Comparison of ENCODE assay signal across 1 cellular context in the genomic region with DNA sequence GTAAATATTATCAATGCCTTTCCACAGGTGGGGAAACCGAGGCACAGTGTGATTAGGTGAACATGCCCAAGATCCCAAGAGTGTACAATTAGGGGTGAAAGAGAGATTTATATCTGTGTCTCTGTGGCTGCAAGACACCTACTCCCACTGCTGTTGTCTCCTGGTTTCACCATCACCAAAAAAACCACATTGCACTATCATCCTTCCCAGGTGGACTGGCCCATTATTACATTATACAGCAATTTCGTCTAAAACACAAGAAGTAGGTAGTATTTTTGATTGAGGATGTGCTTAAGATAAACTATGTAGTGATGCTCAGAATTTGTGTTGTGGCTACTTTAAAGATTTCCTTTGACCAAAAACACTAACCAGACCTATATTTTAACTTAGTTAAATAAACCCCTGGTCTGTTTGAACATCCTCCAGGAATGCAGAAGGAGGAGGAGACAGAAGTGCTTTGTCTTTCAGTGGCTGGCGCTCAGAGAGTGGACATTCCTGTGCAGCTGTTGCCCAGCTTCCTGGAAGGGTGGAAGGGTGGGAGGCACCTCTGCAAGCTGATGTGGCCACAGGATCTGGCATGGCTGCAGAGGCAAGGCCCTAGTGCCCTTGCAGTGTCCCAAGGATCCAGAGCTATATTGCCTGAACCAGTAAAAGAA.
A peak's percentile ranks its signal among the peaks of the same experiment; 100 is the strongest.
TF ChIP-seq lines count a peak whose summit lies in the region.

No MANE protein-coding gene starts in this region.

TF ChIP-seq in HepG2, 621 proteins besides CTCF, POLR2A, EP300 and RAD21 (continued from another document):
- TF ChIP-seq NFRKB (IDR thresholded peaks at IDR 0.05) (no peak), ATF7 (IDR thresholded peaks at IDR 0.05) (no peak), ATF7 (CRISPR knock-in tag; IDR thresholded peaks at IDR 0.05) (no peak), SSRP1 (CRISPR knock-in tag; IDR thresholded peaks at IDR 0.05) (peak; percentile 45; the same call in 1 of the 2 replicates), HNF1A (IDR thresholded peaks at IDR 0.05; ENCODE audit: low read depth) (no peak), HNF1A (CRISPR knock-in tag; IDR thresholded peaks at IDR 0.05; ENCODE audit: borderline replicate concordance) (peak; percentile 87), TGIF2 (CRISPR knock-in tag; IDR thresholded peaks at IDR 0.05) (peak; percentile 29; the same call in 1 of the 2 replicates), GFI1 (CRISPR knock-in tag; IDR thresholded peaks at IDR 0.05; ENCODE audit: borderline replicate concordance) (peak; percentile 66; the same call in 1 of the 2 replicates), NR2F6 (IDR thresholded peaks at IDR 0.05) (peak; percentile 32; the same call in 1 of the 2 replicates), NR2F6 (CRISPR knock-in tag; IDR thresholded peaks at IDR 0.05) (peak; percentile 61)
- TF ChIP-seq, protein P1, sequence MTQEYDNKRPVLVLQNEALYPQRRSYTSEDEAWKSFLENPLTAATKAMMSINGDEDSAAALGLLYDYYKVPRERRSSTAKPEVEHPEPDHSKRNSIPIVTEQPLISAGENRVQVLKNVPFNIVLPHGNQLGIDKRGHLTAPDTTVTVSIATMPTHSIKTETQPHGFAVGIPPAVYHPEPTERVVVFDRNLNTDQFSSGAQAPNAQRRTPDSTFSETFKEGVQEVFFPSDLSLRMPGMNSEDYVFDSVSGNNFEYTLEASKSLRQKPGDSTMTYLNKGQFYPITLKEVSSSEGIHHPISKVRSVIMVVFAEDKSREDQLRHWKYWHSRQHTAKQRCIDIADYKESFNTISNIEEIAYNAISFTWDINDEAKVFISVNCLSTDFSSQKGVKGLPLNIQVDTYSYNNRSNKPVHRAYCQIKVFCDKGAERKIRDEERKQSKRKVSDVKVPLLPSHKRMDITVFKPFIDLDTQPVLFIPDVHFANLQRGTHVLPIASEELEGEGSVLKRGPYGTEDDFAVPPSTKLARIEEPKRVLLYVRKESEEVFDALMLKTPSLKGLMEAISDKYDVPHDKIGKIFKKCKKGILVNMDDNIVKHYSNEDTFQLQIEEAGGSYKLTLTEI (CRISPR knock-in tag; conservative IDR thresholded peaks at IDR 0.05), result no peak
- TF ChIP-seq, protein P2, sequence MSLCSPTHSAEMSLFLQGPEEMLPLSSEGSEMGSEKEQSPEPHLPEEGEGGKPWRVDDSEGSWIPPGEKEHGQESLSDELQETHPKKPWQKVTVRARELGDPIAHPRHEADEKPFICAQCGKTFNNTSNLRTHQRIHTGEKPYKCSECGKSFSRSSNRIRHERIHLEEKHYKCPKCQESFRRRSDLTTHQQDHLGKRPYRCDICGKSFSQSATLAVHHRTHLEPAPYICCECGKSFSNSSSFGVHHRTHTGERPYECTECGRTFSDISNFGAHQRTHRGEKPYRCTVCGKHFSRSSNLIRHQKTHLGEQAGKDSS (CRISPR knock-in tag; IDR thresholded peaks at IDR 0.05; ENCODE audit: borderline replicate concordance, low read depth), result 0 out of 2 replicates have a peak, but pooled peaks have one; percentile 51
- TF ChIP-seq, protein P3, sequence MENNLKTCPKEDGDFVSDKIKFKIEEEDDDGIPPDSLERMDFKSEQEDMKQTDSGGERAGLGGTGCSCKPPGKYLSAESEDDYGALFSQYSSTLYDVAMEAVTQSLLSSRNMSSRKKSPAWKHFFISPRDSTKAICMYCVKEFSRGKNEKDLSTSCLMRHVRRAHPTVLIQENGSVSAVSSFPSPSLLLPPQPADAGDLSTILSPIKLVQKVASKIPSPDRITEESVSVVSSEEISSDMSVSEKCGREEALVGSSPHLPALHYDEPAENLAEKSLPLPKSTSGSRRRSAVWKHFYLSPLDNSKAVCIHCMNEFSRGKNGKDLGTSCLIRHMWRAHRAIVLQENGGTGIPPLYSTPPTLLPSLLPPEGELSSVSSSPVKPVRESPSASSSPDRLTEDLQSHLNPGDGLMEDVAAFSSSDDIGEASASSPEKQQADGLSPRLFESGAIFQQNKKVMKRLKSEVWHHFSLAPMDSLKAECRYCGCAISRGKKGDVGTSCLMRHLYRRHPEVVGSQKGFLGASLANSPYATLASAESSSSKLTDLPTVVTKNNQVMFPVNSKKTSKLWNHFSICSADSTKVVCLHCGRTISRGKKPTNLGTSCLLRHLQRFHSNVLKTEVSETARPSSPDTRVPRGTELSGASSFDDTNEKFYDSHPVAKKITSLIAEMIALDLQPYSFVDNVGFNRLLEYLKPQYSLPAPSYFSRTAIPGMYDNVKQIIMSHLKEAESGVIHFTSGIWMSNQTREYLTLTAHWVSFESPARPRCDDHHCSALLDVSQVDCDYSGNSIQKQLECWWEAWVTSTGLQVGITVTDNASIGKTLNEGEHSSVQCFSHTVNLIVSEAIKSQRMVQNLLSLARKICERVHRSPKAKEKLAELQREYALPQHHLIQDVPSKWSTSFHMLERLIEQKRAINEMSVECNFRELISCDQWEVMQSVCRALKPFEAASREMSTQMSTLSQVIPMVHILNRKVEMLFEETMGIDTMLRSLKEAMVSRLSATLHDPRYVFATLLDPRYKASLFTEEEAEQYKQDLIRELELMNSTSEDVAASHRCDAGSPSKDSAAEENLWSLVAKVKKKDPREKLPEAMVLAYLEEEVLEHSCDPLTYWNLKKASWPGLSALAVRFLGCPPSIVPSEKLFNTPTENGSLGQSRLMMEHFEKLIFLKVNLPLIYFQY (CRISPR knock-in tag; IDR thresholded peaks at IDR 0.05; ENCODE audit: borderline replicate concordance), result no peak
TF ChIP-seq in HepG2: peak in this region for 85.
